In genomic region chr10:96670786-96671185, GRCh38 we compare ENCODE assay signal across 15 cellular contexts. TPM values are rescaled to one million over a fixed set of nuclear protein-coding genes. Genes with fewer than 3 reads are reported as not detected.
DNase-seq lines count a peak whose midpoint lies in the region; ATAC-seq and TF ChIP-seq lines count a peak whose summit lies in the region.
"Had no signal": no experiment of that assay in that cellular context is flagged by ENCODE, and none has a peak within 500 bp of the region (broad histone marks: within the 10 kb centered on the region; RNA-seq: fewer than 3 reads in every experiment).

No MANE protein-coding gene starts in this region.

- H3K4me1 Mint-ChIP-seq in neural progenitor cell, result peaks cover 22% of the 10 kb centered on the region

- no peak overlapping the region for H3K4me3 Mint-ChIP-seq in neural progenitor cell
- H3K4me3 Mint-ChIP-seq: activated CD4-positive, alpha-beta memory T cell treated with anti-CD3 and anti-CD28 coated beads, Interleukin-2, amount 10 ng/mL, durations not matched to agents 7 days and 5 days; activated naive CD8-positive, alpha-beta T cell treated with anti-CD3 and anti-CD28 coated beads, Interleukin-2, amount 10 ng/mL, durations not matched to agents 7 days and 5 days had no signal

- H3K79me2 ChIP-seq in neural progenitor cell (ENCODE audit: low read depth), result no peaks in the 10 kb centered on the region

- DNase-seq in COLO668 (lab: John Stamatoyannopoulos, UW; ENCODE audit: unreplicated experiment) (peak; percentile 29), HuH-7 (ENCODE audit: low spot score) (peak; percentile 26), NCI-H510A treated with DMSO at 0.1 percent for 48 hours (lab: John Stamatoyannopoulos, UW) (peak; percentile 95), kidney glomerular epithelial cell (lab: John Stamatoyannopoulos, UW) (peak; percentile 44), neural progenitor cell (ENCODE audit: low spot score) (no peak), KG1 (lab: John Stamatoyannopoulos, UW) (no peak)
- DNase-seq: activated CD4-positive, alpha-beta memory T cell treated with anti-CD3 and anti-CD28 coated beads, Interleukin-2, amount 10 ng/mL, durations not matched to agents 7 days and 5 days; activated naive CD8-positive, alpha-beta T cell treated with anti-CD3 and anti-CD28 coated beads, Interleukin-2, amount 10 ng/mL, durations not matched to agents 7 days and 5 days; C1 segment of cervical spinal cord; mesenchymal stem cell; NCI-H1694 had no signal

- H3K27me3 Mint-ChIP-seq in neural progenitor cell (ENCODE audit: insufficient read depth, low read depth), result peaks cover 2% of the 10 kb centered on the region
- H3K27me3 Mint-ChIP-seq: activated CD4-positive, alpha-beta memory T cell treated with anti-CD3 and anti-CD28 coated beads, Interleukin-2, amount 10 ng/mL, durations not matched to agents 7 days and 5 days; activated naive CD8-positive, alpha-beta T cell treated with anti-CD3 and anti-CD28 coated beads, Interleukin-2, amount 10 ng/mL, durations not matched to agents 7 days and 5 days had no signal

- no peaks in the 10 kb centered on the region for H3K9me3 ChIP-seq in neural progenitor cell (ENCODE audit: low read depth)
- H3K9me3 ChIP-seq: thoracic aorta had no signal

- H3K36me3 Mint-ChIP-seq in neural progenitor cell, result no peaks in the 10 kb centered on the region
- H3K36me3 Mint-ChIP-seq: activated naive CD8-positive, alpha-beta T cell treated with anti-CD3 and anti-CD28 coated beads, Interleukin-2, amount 10 ng/mL, durations not matched to agents 7 days and 5 days had no signal

- ATAC-seq in HG02763 (IDR thresholded peaks at IDR 0.05; ENCODE audit: unreplicated experiment), result no peak
- ATAC-seq in HG02588 (IDR thresholded peaks at IDR 0.05; ENCODE audit: unreplicated experiment), result no peak
- ATAC-seq: SK-N-SH treated with all-trans-retinoic acid at 6 μM for 48 hours had no signal

- no peak overlapping the region for H3K9ac ChIP-seq in neural progenitor cell

- H3K4me1 ChIP-seq in neural progenitor cell, result peaks cover 3% of the 10 kb centered on the region

- H3K36me3 ChIP-seq in neural progenitor cell, result no peaks in the 10 kb centered on the region
- H3K36me3 ChIP-seq: thoracic aorta had no signal

- no peak overlapping the region for H3K4me2 ChIP-seq in neural progenitor cell

- TF ChIP-seq CTCF in neural progenitor cell (IDR thresholded peaks at IDR 0.05), result no peak

- H4K20me1 ChIP-seq in neural progenitor cell (ENCODE audit: low read depth), result no peaks in the 10 kb centered on the region

- H3K4me3 ChIP-seq in neural progenitor cell, result no peak overlapping the region
- H3K4me3 ChIP-seq: thoracic aorta had no signal

- H3K27me3 ChIP-seq in neural progenitor cell, result no peaks in the 10 kb centered on the region

- H3K27ac ChIP-seq in neural progenitor cell, result no peak overlapping the region
- H3K27ac ChIP-seq: thoracic aorta had no signal

- H3K9me3 Mint-ChIP-seq in neural progenitor cell, result no peaks in the 10 kb centered on the region
- H3K9me3 Mint-ChIP-seq: activated CD4-positive, alpha-beta memory T cell treated with anti-CD3 and anti-CD28 coated beads, Interleukin-2, amount 10 ng/mL, durations not matched to agents 7 days and 5 days; activated naive CD8-positive, alpha-beta T cell treated with anti-CD3 and anti-CD28 coated beads, Interleukin-2, amount 10 ng/mL, durations not matched to agents 7 days and 5 days had no signal

- no peak overlapping the region for H3K27ac Mint-ChIP-seq in neural progenitor cell
- H3K27ac Mint-ChIP-seq: activated CD4-positive, alpha-beta memory T cell treated with anti-CD3 and anti-CD28 coated beads, Interleukin-2, amount 10 ng/mL, durations not matched to agents 7 days and 5 days had no signal

- no peak overlapping the region for H2AFZ ChIP-seq in neural progenitor cell (replicated peaks)

- no peaks in the 10 kb centered on the region for H3F3A ChIP-seq in neural progenitor cell (ENCODE audit: low read depth)

RNA-seq across cellular contexts. Expression of gene PIK3AP1, which starts 49.5 kb away (rescaled TPM):
- total RNA-seq in neural progenitor cell (ENCODE audit: low replicate concordance), result 1.7 and 3.8 TPM in 2 replicates

Comparison
In these comparisons a context has a peak if more than half of its experiments do, and no peak if none do; other contexts are left out.
1. DNase-seq: peak in COLO668 (single experiment), HuH-7 (single experiment), NCI-H510A treated with DMSO at 0.1 percent for 48 hours (single experiment) and kidney glomerular epithelial cell (single experiment); none in neural progenitor cell (single experiment) and KG1 (single experiment).